Comparison of ENCODE assay signal across 22 cellular contexts in the genomic region with DNA sequence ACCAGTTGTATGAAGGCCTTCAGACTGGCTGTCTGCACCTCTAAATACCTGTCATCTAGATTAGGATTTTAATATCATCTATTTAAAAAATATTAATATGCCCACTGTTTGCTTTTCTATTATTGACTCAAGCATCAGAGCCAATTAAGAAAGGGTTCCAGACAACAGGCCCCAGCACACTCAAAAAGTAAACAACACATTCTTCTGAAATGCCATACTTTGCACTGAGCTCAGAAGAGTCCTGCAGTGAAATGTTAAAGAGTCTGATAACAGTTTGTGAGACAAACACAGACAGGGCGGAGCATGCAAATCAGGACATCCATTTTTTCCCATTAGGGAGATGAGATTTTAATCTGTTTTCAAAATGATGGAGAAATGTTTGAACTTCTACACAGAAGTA. TPM values are rescaled to one million over a fixed set of nuclear protein-coding genes. Genes with fewer than 3 reads are reported as not detected.
DNase-seq lines count a peak whose midpoint lies in the region; ATAC-seq and TF ChIP-seq lines count a peak whose summit lies in the region.
"Had no signal": no experiment of that assay in that cellular context is flagged by ENCODE, and none has a peak within 500 bp of the region (broad histone marks: within the 10 kb centered on the region; RNA-seq: fewer than 3 reads in every experiment).

No MANE protein-coding gene starts in this region.

- no peak for ATAC-seq in heart left ventricle
- ATAC-seq: activated naive CD4-positive, alpha-beta T cell treated with anti-CD3 and anti-CD28 coated beads, Interleukin-2, amount 50 U/mL, for 72 hours; gastrocnemius medialis; GM23338; left cardiac atrium had no signal

- peaks cover 56% of the 10 kb centered on the region for H3K4me1 Mint-ChIP-seq in Caco-2 (ENCODE audit: low read depth, unreplicated experiment)
- H3K4me1 Mint-ChIP-seq in chondrocyte (ENCODE audit: low read depth): peaks cover 63% of the 10 kb centered on the region
- peaks cover 45% of the 10 kb centered on the region for H3K4me1 Mint-ChIP-seq in osteocyte (ENCODE audit: unreplicated experiment)

- no peak overlapping the region for H3K4me3 ChIP-seq in Caco-2 (ENCODE audit: low read depth, low read length)
- H3K4me3 ChIP-seq in heart left ventricle: no peak overlapping the region
- H3K4me3 ChIP-seq: gastrocnemius medialis, GM23338, spleen, suprapubic skin had no signal

- H3K4me1 ChIP-seq in Caco-2 (peaks cover 74% of the 10 kb centered on the region), heart left ventricle (peaks cover 0 to 58% (median 24%) of the 10 kb centered on the region in 12 donors)

- peaks cover 8% of the 10 kb centered on the region for H3K36me3 Mint-ChIP-seq in Caco-2 (ENCODE audit: insufficient read depth, unreplicated experiment)
- H3K36me3 Mint-ChIP-seq in chondrocyte (ENCODE audit: low read depth): no peaks in the 10 kb centered on the region
- H3K36me3 Mint-ChIP-seq in osteocyte (ENCODE audit: unreplicated experiment): no peaks in the 10 kb centered on the region

- DNase-seq in Caco-2 (no peak), NCI-H146 treated with DMSO at 0.1 percent for 48 hours (lab: John Stamatoyannopoulos, UW; ENCODE audit: unreplicated experiment) (peak; percentile 29), chondrocyte (ENCODE audit: low spot score) (no peak), osteocyte (ENCODE audit: extremely low spot score, unreplicated experiment) (no peak), GM19238 (ENCODE audit: insufficient read length, low spot score) (no peak), LoVo (ENCODE audit: low spot score) (no peak), heart left ventricle (no peak), T-helper 9 cell (no peak)
- DNase-seq: activated T-cell treated with anti-CD3 and anti-CD28 coated beads for 4 hours, EL, gastrocnemius medialis, left cardiac atrium, NCI-H1092 treated with DMSO at 0.1 percent for 48 hours, NCI-H2107, NCI-H524, spleen, SW 1271 had no signal

- H3K27me3 Mint-ChIP-seq in Caco-2 (ENCODE audit: insufficient read depth, unreplicated experiment): no peaks in the 10 kb centered on the region
- no peaks in the 10 kb centered on the region for H3K27me3 Mint-ChIP-seq in chondrocyte (ENCODE audit: low read depth)
- no peaks in the 10 kb centered on the region for H3K27me3 Mint-ChIP-seq in osteocyte (ENCODE audit: unreplicated experiment)

- TF ChIP-seq CTCF in Caco-2 (IDR thresholded peaks at IDR 0.05; ENCODE audit: insufficient read depth in 1 of 2, low read depth in 1 of 2, low read length in 1 of 2, severe bottlenecking in 1 of 2, unreplicated experiment in 1 of 2): no peak
- TF ChIP-seq CTCF in chondrocyte (IDR thresholded peaks at IDR 0.05): no peak
- TF ChIP-seq CTCF in osteocyte (IDR thresholded peaks at IDR 0.05): no peak
- TF ChIP-seq CTCF in heart left ventricle (IDR thresholded peaks at IDR 0.05): no peak

- H3K4me3 Mint-ChIP-seq in Caco-2 (ENCODE audit: unreplicated experiment): no peak overlapping the region
- no peak overlapping the region for H3K4me3 Mint-ChIP-seq in chondrocyte (ENCODE audit: unreplicated experiment)
- no peak overlapping the region for H3K4me3 Mint-ChIP-seq in osteocyte (ENCODE audit: unreplicated experiment)
- H3K4me3 Mint-ChIP-seq: GM23338 had no signal

- no peaks in the 10 kb centered on the region for H3K27me3 ChIP-seq in Caco-2 (replicated peaks; ENCODE audit: control insufficient read depth, insufficient read depth, low read length)
- no peaks in the 10 kb centered on the region for H3K27me3 ChIP-seq in heart left ventricle
- H3K27me3 ChIP-seq: gastrocnemius medialis, spleen, suprapubic skin had no signal

- no TSS peak for BruUV-seq in Caco-2 (replicated peaks; lab: Mats Ljungman, UMichigan)

- intact Hi-C loops in Caco-2 (cut with micrococcal nuclease; ENCODE audit: unreplicated experiment) (loop anchor here (1.0 to 2.0 kb wide), 2 partner anchors 21 to 50 kb away; no protein-coding TSS in a partner anchor), heart left ventricle (cut with DNase I) (no loop called here)

- peak overlapping the region in 2 of 12 donors; percentile 5 to 13 for H3K27ac ChIP-seq in heart left ventricle
- H3K27ac ChIP-seq: epithelial cell of prostate, KMS-11, suprapubic skin had no signal

- H3K36me3 ChIP-seq in Caco-2 (ENCODE audit: control insufficient read depth, insufficient read depth, low read length): no peaks in the 10 kb centered on the region
- no peaks in the 10 kb centered on the region for H3K36me3 ChIP-seq in heart left ventricle
- H3K36me3 ChIP-seq: gastrocnemius medialis, spleen, suprapubic skin had no signal

- WGBS in heart left ventricle, 4 donors: 90 to 97% (median 94%) methylated on average over 1 of the region's 1 CpG

- H3K9me3 ChIP-seq in Caco-2 (no peaks in the 10 kb centered on the region), heart left ventricle (no peaks in the 10 kb centered on the region)
- H3K9me3 ChIP-seq: gastrocnemius medialis, spleen, suprapubic skin had no signal

- peak overlapping the region; percentile 94 for H3K27ac Mint-ChIP-seq in Caco-2 (ENCODE audit: unreplicated experiment)
- peak overlapping the region; percentile 28 for H3K27ac Mint-ChIP-seq in chondrocyte (ENCODE audit: unreplicated experiment)
- peak overlapping the region; percentile 96 for H3K27ac Mint-ChIP-seq in osteocyte (ENCODE audit: unreplicated experiment)
- H3K27ac Mint-ChIP-seq: GM23338 had no signal

- no peak for TF ChIP-seq POLR2A in heart left ventricle (IDR thresholded peaks at IDR 0.05)

- POLR2A ChIA-PET in Caco-2 (lab: Charles Lee): interaction anchor here (0.5 to 1.9 kb wide), 7 partner anchors 21 to 995 kb away, joined by 3 to 13 read pairs (median 4); a partner anchor contains a TSS

- CTCF ChIA-PET in Caco-2 (lab: Charles Lee): no interaction called here

- H3K9me3 Mint-ChIP-seq in Caco-2 (ENCODE audit: unreplicated experiment): no peaks in the 10 kb centered on the region
- H3K9me3 Mint-ChIP-seq in chondrocyte (ENCODE audit: low read depth): no peaks in the 10 kb centered on the region
- no peaks in the 10 kb centered on the region for H3K9me3 Mint-ChIP-seq in osteocyte (ENCODE audit: unreplicated experiment)
- H3K9me3 Mint-ChIP-seq: GM23338 had no signal

RNA-seq across cellular contexts. Expression of a gene that starts 45.9 kb away (rescaled TPM):
- 78.5 and 84.5 TPM in 2 replicates for total RNA-seq in Caco-2 (2022)
- total RNA-seq in chondrocyte: 201 to 355 TPM (median 330 TPM) in 3 replicates
- total RNA-seq in osteocyte: 263 and 341 TPM in 2 replicates
- 100 to 1,000 TPM in 1 of 9 donors, 10 to 100 TPM in 8; 22.6 to 106 (median 52.2) TPM for total RNA-seq in heart left ventricle
- polyA plus RNA-seq in heart left ventricle: 10 to 100 TPM; 15.2 to 66.2 TPM

Comparison
In these comparisons a context has a peak if more than half of its experiments do, and no peak if none do; other contexts are left out.
1. H3K27ac Mint-ChIP-seq: peak in every context shown above with its lines; median percentile 96 in osteocyte; 94 in Caco-2; 28 in chondrocyte.